In genomic region chr2:216113572-216113971, GRCh38 we compare ENCODE assay signal across 9 cellular contexts. TPM values are rescaled to one million over a fixed set of nuclear protein-coding genes. Genes with fewer than 3 reads are reported as not detected.
DNase-seq lines count a peak whose midpoint lies in the region; ATAC-seq and TF ChIP-seq lines count a peak whose summit lies in the region.
"Had no signal": no experiment of that assay in that cellular context is flagged by ENCODE, and none has a peak within 500 bp of the region (broad histone marks: within the 10 kb centered on the region; RNA-seq: fewer than 3 reads in every experiment).

No MANE protein-coding gene starts in this region.

- no peaks in the 10 kb centered on the region for H3K9me3 ChIP-seq in OCI-LY7 (ENCODE audit: low read length)

- TF ChIP-seq CTCF in OCI-LY7 (conservative IDR thresholded peaks at IDR 0.05; ENCODE audit: low read length) = no peak
- TF ChIP-seq CTCF in progenitor cell of endocrine pancreas (IDR thresholded peaks at IDR 0.05; ENCODE audit: unreplicated experiment) = no peak

- BruUV-seq in OCI-LY7 (replicated peaks; lab: Mats Ljungman, UMichigan) = no TSS peak

- H3K4me3 Mint-ChIP-seq in progenitor cell of endocrine pancreas (ENCODE audit: low read depth) = no peak overlapping the region

- H3K4me1 Mint-ChIP-seq in progenitor cell of endocrine pancreas (ENCODE audit: low read depth) = peaks cover 59% of the 10 kb centered on the region

- DNase-seq in activated CD4-positive, alpha-beta T cell treated with anti-CD3 and anti-CD28 coated beads for 48 hours = peak; percentile 16
- DNase-seq in activated CD4-positive, alpha-beta T cell treated with anti-CD3 and anti-CD28 coated beads, Interleukin-2, amount 50 U/mL, for 4 hours = no peak
- DNase-seq in OCI-LY7 (ENCODE audit: low spot score) (peak; percentile 4), progenitor cell of endocrine pancreas (ENCODE audit: low spot score, unreplicated experiment) (no peak), GF-D8 (lab: John Stamatoyannopoulos, UW) (no peak), NCI-H69 (lab: John Stamatoyannopoulos, UW) (no peak), posterior vena cava (ENCODE audit: low spot score) (no peak)
- DNase-seq: stimulated activated CD4-positive, alpha-beta T cell treated with anti-CD3 and anti-CD28 coated beads, Interleukin-2, amount 100 ng/mL, for 48 hours had no signal

- H3K27ac Mint-ChIP-seq in progenitor cell of endocrine pancreas = peak overlapping the region; percentile 87

- H3K27ac ChIP-seq in OCI-LY7 (ENCODE audit: low read depth, low read length, poor library complexity, severe bottlenecking) = peak overlapping the region; percentile 45

- H3K79me2 ChIP-seq in OCI-LY7 (ENCODE audit: insufficient read depth, low read depth, low read length) = peaks cover 83% of the 10 kb centered on the region

- H3K4me3 ChIP-seq in OCI-LY7 (ENCODE audit: low read depth, low read length, poor library complexity, severe bottlenecking) = no peak overlapping the region

- H3K9me3 Mint-ChIP-seq in progenitor cell of endocrine pancreas (ENCODE audit: low read depth) = no peaks in the 10 kb centered on the region

- peaks cover 85% of the 10 kb centered on the region for H3K36me3 ChIP-seq in OCI-LY7 (ENCODE audit: insufficient read depth, low read length)

- H3K27me3 Mint-ChIP-seq in progenitor cell of endocrine pancreas = no peaks in the 10 kb centered on the region

- ATAC-seq in HG02610 (IDR thresholded peaks at IDR 0.05; ENCODE audit: unreplicated experiment) = peak; percentile 75

- CTCF ChIA-PET in OCI-LY7 (lab: Charles Lee; ENCODE audit: unreplicated experiment) = interaction anchor here (1.0 kb wide), 1 partner anchor 32 kb away, joined by 3 read pairs; the partner anchor contains the start of genes PECR and TMEM169

- intact Hi-C loops in OCI-LY7 (cut with micrococcal nuclease; ENCODE audit: unreplicated experiment) = no loop called here
- intact Hi-C loops in posterior vena cava (cut with DNase I) = no loop called here

- POLR2A ChIA-PET in OCI-LY7 (lab: Charles Lee) = interaction anchor here (1.1 to 1.2 kb wide), 2 partner anchors 20 to 27 kb away, joined by 3 read pairs; no protein-coding TSS in a partner anchor

- H2AFZ ChIP-seq in OCI-LY7 (ENCODE audit: low read length) = no peak overlapping the region

- H3K9me2 ChIP-seq in OCI-LY7 (ENCODE audit: insufficient read depth, low read length) = no peaks in the 10 kb centered on the region

- H3K36me3 Mint-ChIP-seq in progenitor cell of endocrine pancreas (ENCODE audit: insufficient read depth) = peaks cover 34% of the 10 kb centered on the region

- peaks cover 60% of the 10 kb centered on the region for H3K4me1 ChIP-seq in OCI-LY7 (ENCODE audit: insufficient read depth, low read length, poor library complexity, severe bottlenecking)

- peak overlapping the region; percentile 71; the same call in 1 of the 2 replicates for H3K4me2 ChIP-seq in OCI-LY7 (ENCODE audit: low read length)

- peaks cover 51% of the 10 kb centered on the region for H4K20me1 ChIP-seq in OCI-LY7 (ENCODE audit: insufficient read depth, low read length)

RNA-seq across cellular contexts. Expression of gene XRCC5, which starts 4.4 kb away (rescaled TPM):
- total RNA-seq in OCI-LY7 (2014; rRNA removed; shearing (Covaris generic)) = 174 and 180 TPM in 2 replicates
- total RNA-seq in OCI-LY7 (2022) (294 and 344 TPM in 2 replicates), progenitor cell of endocrine pancreas (378 and 386 TPM in 2 replicates), posterior vena cava (100 to 1,000 TPM; 189 to 213 TPM)

RNA-seq across cellular contexts. Expression of gene TMEM169, which starts 31.9 kb away (rescaled TPM):
- 0.09 and 0.59 TPM in 2 replicates for total RNA-seq in OCI-LY7 (2014; rRNA removed; shearing (Covaris generic))
- total RNA-seq in OCI-LY7 (2022) = 0.42 and 0.57 TPM in 2 replicates
- 3.6 and 3.8 TPM in 2 replicates for total RNA-seq in progenitor cell of endocrine pancreas
- under 1 TPM; 0.38 to 0.51 TPM for total RNA-seq in posterior vena cava

RNA-seq across cellular contexts. Expression of gene PECR, which starts 32.0 kb away (rescaled TPM):
- 2.3 and 7.3 TPM in 2 replicates for total RNA-seq in OCI-LY7 (2014; rRNA removed; shearing (Covaris generic))
- total RNA-seq in OCI-LY7 (2022) (5.3 and 5.7 TPM in 2 replicates), progenitor cell of endocrine pancreas (14.2 and 14.8 TPM in 2 replicates), posterior vena cava (1 to 10 TPM; 3.4 to 4.5 TPM)

Comparison
In these comparisons a context has a peak if more than half of its experiments do, and no peak if none do; other contexts are left out.
1. DNase-seq: peak in activated CD4-positive, alpha-beta T cell treated with anti-CD3 and anti-CD28 coated beads for 48 hours (single experiment) and OCI-LY7 (single experiment); none in activated CD4-positive, alpha-beta T cell treated with anti-CD3 and anti-CD28 coated beads, Interleukin-2, amount 50 U/mL, for 4 hours (0 of 2), progenitor cell of endocrine pancreas (single experiment), GF-D8 (single experiment), NCI-H69 (single experiment) and posterior vena cava (single experiment).